Comparison of ENCODE assay signal across 1 cellular context in the genomic region with DNA sequence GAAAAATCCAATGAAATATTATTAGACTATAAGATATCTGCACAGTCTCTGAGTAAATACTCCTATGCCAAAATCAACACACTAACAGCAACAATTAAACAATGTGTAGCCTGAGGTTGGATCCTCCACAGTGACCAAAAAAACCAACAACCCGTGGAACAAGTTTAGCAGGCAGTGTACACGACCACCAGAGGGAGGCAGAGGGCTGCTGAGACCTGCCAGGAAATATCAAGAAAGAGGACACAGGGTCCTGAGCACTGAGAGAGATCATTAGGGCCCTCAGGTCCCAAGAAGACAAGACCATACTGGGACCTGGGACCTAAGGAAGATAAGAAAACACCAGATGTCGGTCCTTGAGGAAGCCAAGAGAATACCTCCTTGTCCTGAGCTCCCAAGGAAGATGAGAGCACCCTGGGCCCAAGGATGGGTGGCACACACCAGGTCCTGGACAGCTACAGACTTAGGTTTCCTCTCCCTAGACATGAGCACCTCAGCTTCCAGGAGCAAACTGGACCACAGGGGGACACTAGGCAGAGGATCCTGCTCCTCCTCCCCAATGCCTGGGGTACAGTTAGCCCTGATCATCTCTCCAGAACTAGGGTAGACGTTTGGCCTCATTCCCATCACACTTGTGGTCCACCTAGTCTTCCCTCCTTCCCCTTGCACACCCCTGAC.
TF ChIP-seq lines count a peak whose summit lies in the region.

No MANE protein-coding gene starts in this region.

TF ChIP-seq in HEK293, 187 proteins besides CTCF, POLR2A, EP300 and RAD21 (continued from another document and continues in another):
- TF ChIP-seq, protein P1, sequence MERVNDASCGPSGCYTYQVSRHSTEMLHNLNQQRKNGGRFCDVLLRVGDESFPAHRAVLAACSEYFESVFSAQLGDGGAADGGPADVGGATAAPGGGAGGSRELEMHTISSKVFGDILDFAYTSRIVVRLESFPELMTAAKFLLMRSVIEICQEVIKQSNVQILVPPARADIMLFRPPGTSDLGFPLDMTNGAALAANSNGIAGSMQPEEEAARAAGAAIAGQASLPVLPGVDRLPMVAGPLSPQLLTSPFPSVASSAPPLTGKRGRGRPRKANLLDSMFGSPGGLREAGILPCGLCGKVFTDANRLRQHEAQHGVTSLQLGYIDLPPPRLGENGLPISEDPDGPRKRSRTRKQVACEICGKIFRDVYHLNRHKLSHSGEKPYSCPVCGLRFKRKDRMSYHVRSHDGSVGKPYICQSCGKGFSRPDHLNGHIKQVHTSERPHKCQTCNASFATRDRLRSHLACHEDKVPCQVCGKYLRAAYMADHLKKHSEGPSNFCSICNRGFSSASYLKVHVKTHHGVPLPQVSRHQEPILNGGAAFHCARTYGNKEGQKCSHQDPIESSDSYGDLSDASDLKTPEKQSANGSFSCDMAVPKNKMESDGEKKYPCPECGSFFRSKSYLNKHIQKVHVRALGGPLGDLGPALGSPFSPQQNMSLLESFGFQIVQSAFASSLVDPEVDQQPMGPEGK (tag by site-specific recombination; IDR thresholded peaks at IDR 0.05), result no peak
- TF ChIP-seq GLI4 (tag by site-specific recombination; IDR thresholded peaks at IDR 0.05) (no peak), ZFHX2 (tag by site-specific recombination; conservative IDR thresholded peaks at IDR 0.05) (no peak), ZEB2 (tag by site-specific recombination; IDR thresholded peaks at IDR 0.05) (no peak), ZNF596 (tag by site-specific recombination; IDR thresholded peaks at IDR 0.05) (no peak), ZSCAN30 (tag by site-specific recombination; IDR thresholded peaks at IDR 0.05) (no peak), ZNF169 (tag by site-specific recombination; IDR thresholded peaks at IDR 0.05) (no peak; the same call in 1 of the 2 replicates), ZNF24 (tag by site-specific recombination; IDR thresholded peaks at IDR 0.05) (no peak), ZNF202 (tag by site-specific recombination; IDR thresholded peaks at IDR 0.05; ENCODE audit: borderline replicate concordance) (no peak), ZNF785 (tag by site-specific recombination; IDR thresholded peaks at IDR 0.05) (no peak), HOXD13 (CRISPR knock-in tag; IDR thresholded peaks at IDR 0.05; ENCODE audit: borderline replicate concordance) (no peak), ZBTB17 (tag by site-specific recombination; IDR thresholded peaks at IDR 0.05) (no peak), SALL2 (tag by site-specific recombination; IDR thresholded peaks at IDR 0.05; ENCODE audit: borderline replicate concordance) (no peak), ZNF341 (tag by site-specific recombination; IDR thresholded peaks at IDR 0.05; ENCODE audit: low read depth) (no peak), SP7 (tag by site-specific recombination; IDR thresholded peaks at IDR 0.05) (no peak), GLIS1 (tag by site-specific recombination; IDR thresholded peaks at IDR 0.05) (no peak), KLF9 (tag by site-specific recombination; IDR thresholded peaks at IDR 0.05; ENCODE audit: low read depth) (no peak), RBAK (tag by site-specific recombination; IDR thresholded peaks at IDR 0.05) (no peak), ZNF112 (tag by site-specific recombination; IDR thresholded peaks at IDR 0.05) (no peak), ZNF138 (tag by site-specific recombination; IDR thresholded peaks at IDR 0.05; ENCODE audit: borderline replicate concordance) (no peak), HOXA7 (CRISPR knock-in tag; IDR thresholded peaks at IDR 0.05; ENCODE audit: borderline replicate concordance) (no peak), ZNF76 (tag by site-specific recombination; IDR thresholded peaks at IDR 0.05; ENCODE audit: borderline replicate concordance, low read depth) (no peak; the same call in 1 of the 2 replicates), ZNF394 (tag by site-specific recombination; IDR thresholded peaks at IDR 0.05; ENCODE audit: borderline replicate concordance) (no peak; the same call in 1 of the 2 replicates), ZNF677 (tag by site-specific recombination; IDR thresholded peaks at IDR 0.05) (no peak), OVOL3 (tag by site-specific recombination; IDR thresholded peaks at IDR 0.05) (no peak)
- TF ChIP-seq, protein P2, sequence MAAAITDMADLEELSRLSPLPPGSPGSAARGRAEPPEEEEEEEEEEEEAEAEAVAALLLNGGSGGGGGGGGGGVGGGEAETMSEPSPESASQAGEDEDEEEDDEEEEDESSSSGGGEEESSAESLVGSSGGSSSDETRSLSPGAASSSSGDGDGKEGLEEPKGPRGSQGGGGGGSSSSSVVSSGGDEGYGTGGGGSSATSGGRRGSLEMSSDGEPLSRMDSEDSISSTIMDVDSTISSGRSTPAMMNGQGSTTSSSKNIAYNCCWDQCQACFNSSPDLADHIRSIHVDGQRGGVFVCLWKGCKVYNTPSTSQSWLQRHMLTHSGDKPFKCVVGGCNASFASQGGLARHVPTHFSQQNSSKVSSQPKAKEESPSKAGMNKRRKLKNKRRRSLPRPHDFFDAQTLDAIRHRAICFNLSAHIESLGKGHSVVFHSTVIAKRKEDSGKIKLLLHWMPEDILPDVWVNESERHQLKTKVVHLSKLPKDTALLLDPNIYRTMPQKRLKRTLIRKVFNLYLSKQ (tag by site-specific recombination; IDR thresholded peaks at IDR 0.05; ENCODE audit: borderline replicate concordance), result no peak
- TF ChIP-seq, protein P3, sequence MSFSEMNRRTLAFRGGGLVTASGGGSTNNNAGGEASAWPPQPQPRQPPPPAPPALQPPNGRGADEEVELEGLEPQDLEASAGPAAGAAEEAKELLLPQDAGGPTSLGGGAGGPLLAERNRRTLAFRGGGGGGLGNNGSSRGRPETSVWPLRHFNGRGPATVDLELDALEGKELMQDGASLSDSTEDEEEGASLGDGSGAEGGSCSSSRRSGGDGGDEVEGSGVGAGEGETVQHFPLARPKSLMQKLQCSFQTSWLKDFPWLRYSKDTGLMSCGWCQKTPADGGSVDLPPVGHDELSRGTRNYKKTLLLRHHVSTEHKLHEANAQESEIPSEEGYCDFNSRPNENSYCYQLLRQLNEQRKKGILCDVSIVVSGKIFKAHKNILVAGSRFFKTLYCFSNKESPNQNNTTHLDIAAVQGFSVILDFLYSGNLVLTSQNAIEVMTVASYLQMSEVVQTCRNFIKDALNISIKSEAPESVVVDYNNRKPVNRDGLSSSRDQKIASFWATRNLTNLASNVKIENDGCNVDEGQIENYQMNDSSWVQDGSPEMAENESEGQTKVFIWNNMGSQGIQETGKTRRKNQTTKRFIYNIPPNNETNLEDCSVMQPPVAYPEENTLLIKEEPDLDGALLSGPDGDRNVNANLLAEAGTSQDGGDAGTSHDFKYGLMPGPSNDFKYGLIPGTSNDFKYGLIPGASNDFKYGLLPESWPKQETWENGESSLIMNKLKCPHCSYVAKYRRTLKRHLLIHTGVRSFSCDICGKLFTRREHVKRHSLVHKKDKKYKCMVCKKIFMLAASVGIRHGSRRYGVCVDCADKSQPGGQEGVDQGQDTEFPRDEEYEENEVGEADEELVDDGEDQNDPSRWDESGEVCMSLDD (tag by site-specific recombination; IDR thresholded peaks at IDR 0.05), result no peak
- TF ChIP-seq, protein P4, sequence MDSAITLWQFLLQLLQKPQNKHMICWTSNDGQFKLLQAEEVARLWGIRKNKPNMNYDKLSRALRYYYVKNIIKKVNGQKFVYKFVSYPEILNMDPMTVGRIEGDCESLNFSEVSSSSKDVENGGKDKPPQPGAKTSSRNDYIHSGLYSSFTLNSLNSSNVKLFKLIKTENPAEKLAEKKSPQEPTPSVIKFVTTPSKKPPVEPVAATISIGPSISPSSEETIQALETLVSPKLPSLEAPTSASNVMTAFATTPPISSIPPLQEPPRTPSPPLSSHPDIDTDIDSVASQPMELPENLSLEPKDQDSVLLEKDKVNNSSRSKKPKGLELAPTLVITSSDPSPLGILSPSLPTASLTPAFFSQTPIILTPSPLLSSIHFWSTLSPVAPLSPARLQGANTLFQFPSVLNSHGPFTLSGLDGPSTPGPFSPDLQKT (IDR thresholded peaks at IDR 0.05; ENCODE audit: borderline replicate concordance, low read depth, low read length), result no peak
- TF ChIP-seq, protein P5, sequence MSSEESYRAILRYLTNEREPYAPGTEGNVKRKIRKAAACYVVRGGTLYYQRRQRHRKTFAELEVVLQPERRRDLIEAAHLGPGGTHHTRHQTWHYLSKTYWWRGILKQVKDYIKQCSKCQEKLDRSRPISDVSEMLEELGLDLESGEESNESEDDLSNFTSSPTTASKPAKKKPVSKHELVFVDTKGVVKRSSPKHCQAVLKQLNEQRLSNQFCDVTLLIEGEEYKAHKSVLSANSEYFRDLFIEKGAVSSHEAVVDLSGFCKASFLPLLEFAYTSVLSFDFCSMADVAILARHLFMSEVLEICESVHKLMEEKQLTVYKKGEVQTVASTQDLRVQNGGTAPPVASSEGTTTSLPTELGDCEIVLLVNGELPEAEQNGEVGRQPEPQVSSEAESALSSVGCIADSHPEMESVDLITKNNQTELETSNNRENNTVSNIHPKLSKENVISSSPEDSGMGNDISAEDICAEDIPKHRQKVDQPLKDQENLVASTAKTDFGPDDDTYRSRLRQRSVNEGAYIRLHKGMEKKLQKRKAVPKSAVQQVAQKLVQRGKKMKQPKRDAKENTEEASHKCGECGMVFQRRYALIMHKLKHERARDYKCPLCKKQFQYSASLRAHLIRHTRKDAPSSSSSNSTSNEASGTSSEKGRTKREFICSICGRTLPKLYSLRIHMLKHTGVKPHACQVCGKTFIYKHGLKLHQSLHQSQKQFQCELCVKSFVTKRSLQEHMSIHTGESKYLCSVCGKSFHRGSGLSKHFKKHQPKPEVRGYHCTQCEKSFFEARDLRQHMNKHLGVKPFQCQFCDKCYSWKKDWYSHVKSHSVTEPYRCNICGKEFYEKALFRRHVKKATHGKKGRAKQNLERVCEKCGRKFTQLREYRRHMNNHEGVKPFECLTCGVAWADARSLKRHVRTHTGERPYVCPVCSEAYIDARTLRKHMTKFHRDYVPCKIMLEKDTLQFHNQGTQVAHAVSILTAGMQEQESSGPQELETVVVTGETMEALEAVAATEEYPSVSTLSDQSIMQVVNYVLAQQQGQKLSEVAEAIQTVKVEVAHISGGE (tag by site-specific recombination; conservative IDR thresholded peaks at IDR 0.05; ENCODE audit: low read depth), result no peak
- TF ChIP-seq, protein P6, sequence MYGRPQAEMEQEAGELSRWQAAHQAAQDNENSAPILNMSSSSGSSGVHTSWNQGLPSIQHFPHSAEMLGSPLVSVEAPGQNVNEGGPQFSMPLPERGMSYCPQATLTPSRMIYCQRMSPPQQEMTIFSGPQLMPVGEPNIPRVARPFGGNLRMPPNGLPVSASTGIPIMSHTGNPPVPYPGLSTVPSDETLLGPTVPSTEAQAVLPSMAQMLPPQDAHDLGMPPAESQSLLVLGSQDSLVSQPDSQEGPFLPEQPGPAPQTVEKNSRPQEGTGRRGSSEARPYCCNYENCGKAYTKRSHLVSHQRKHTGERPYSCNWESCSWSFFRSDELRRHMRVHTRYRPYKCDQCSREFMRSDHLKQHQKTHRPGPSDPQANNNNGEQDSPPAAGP (tag by site-specific recombination; IDR thresholded peaks at IDR 0.05), result no peak
- TF ChIP-seq, protein P7, sequence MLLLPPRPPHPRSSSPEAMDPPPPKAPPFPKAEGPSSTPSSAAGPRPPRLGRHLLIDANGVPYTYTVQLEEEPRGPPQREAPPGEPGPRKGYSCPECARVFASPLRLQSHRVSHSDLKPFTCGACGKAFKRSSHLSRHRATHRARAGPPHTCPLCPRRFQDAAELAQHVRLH (tag by site-specific recombination; IDR thresholded peaks at IDR 0.05), result 0 out of 2 replicates have a peak, but pooled peaks have one; percentile 9
- TF ChIP-seq, protein P8, sequence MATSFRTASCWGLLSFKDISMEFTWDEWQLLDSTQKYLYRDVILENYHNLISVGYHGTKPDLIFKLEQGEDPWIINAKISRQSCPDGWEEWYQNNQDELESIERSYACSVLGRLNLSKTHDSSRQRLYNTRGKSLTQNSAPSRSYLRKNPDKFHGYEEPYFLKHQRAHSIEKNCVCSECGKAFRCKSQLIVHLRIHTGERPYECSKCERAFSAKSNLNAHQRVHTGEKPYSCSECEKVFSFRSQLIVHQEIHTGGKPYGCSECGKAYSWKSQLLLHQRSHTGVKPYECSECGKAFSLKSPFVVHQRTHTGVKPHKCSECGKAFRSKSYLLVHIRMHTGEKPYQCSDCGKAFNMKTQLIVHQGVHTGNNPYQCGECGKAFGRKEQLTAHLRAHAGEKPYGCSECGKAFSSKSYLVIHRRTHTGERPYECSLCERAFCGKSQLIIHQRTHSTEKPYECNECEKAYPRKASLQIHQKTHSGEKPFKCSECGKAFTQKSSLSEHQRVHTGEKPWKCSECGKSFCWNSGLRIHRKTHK (tag by site-specific recombination; IDR thresholded peaks at IDR 0.05), result no peak
- TF ChIP-seq, protein P9, sequence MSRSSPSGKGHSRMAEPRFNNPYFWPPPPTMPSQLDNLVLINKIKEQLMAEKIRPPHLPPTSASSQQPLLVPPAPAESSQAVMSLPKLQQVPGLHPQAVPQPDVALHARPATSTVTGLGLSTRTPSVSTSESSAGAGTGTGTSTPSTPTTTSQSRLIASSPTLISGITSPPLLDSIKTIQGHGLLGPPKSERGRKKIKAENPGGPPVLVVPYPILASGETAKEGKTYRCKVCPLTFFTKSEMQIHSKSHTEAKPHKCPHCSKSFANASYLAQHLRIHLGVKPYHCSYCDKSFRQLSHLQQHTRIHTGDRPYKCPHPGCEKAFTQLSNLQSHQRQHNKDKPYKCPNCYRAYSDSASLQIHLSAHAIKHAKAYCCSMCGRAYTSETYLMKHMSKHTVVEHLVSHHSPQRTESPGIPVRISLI (tag by site-specific recombination; IDR thresholded peaks at IDR 0.05), result no peak
- TF ChIP-seq, protein P10, sequence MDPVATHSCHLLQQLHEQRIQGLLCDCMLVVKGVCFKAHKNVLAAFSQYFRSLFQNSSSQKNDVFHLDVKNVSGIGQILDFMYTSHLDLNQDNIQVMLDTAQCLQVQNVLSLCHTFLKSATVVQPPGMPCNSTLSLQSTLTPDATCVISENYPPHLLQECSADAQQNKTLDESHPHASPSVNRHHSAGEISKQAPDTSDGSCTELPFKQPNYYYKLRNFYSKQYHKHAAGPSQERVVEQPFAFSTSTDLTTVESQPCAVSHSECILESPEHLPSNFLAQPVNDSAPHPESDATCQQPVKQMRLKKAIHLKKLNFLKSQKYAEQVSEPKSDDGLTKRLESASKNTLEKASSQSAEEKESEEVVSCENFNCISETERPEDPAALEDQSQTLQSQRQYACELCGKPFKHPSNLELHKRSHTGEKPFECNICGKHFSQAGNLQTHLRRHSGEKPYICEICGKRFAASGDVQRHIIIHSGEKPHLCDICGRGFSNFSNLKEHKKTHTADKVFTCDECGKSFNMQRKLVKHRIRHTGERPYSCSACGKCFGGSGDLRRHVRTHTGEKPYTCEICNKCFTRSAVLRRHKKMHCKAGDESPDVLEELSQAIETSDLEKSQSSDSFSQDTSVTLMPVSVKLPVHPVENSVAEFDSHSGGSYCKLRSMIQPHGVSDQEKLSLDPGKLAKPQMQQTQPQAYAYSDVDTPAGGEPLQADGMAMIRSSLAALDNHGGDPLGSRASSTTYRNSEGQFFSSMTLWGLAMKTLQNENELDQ (tag by site-specific recombination; IDR thresholded peaks at IDR 0.05; ENCODE audit: low read depth), result no peak
